Comparison of ENCODE assay signal across 8 cellular contexts in the genomic region with DNA sequence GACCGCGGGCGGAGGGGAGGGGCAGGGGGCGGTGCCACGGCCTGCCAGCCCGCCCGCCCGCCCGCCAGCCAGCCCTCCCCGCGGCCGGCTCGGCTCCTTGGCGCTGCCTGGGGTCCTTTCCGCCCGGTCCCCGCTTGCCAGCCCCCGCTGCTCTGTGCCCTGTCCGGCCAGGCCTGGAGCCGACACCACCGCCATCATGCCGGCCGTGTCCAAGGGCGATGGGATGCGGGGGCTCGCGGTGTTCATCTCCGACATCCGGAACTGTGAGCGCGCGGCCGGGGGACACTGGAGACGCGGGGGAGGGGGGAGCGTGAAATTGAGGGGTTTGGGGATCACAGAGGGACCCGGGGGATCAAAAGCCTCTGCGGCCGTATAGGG. TPM values are rescaled to one million over a fixed set of nuclear protein-coding genes. Genes with fewer than 3 reads are reported as not detected.
DNase-seq lines count a peak whose midpoint lies in the region.

Gene AP2A1, plus strand, starts transcription at position 64 of the 378 bp plus-strand sequence. Its CDS starts 133 bp downstream, at position 197.

- H3K4me1 Mint-ChIP-seq in activated CD4-positive, alpha-beta memory T cell treated with anti-CD3 and anti-CD28 coated beads, Interleukin-2, amount 10 ng/mL, durations not matched to agents 7 days and 5 days: peaks cover 45% of the 10 kb centered on the region

- peak within 1 kb of the TSS; percentile 83 for H3K27ac Mint-ChIP-seq in activated CD4-positive, alpha-beta memory T cell treated with anti-CD3 and anti-CD28 coated beads, Interleukin-2, amount 10 ng/mL, durations not matched to agents 7 days and 5 days

- H3K36me3 Mint-ChIP-seq in activated CD4-positive, alpha-beta memory T cell treated with anti-CD3 and anti-CD28 coated beads, Interleukin-2, amount 10 ng/mL, durations not matched to agents 7 days and 5 days (ENCODE audit: low read depth): peaks cover 7% of the 10 kb centered on the region

- peak within 1 kb of the TSS; percentile 83 for H3K4me3 Mint-ChIP-seq in activated CD4-positive, alpha-beta memory T cell treated with anti-CD3 and anti-CD28 coated beads, Interleukin-2, amount 10 ng/mL, durations not matched to agents 7 days and 5 days

- H3K9me3 Mint-ChIP-seq in activated CD4-positive, alpha-beta memory T cell treated with anti-CD3 and anti-CD28 coated beads, Interleukin-2, amount 10 ng/mL, durations not matched to agents 7 days and 5 days: no peaks in the 10 kb centered on the region

- peak; percentile 31 for DNase-seq in NCI-H345 (lab: John Stamatoyannopoulos, UW)
- DNase-seq in NCI-H345 treated with DMSO at 0.1 percent for 48 hours (lab: John Stamatoyannopoulos, UW; ENCODE audit: unreplicated experiment): no peak
- DNase-seq in activated CD4-positive, alpha-beta memory T cell treated with anti-CD3 and anti-CD28 coated beads, Interleukin-2, amount 10 ng/mL, durations not matched to agents 7 days and 5 days: no peak
- DNase-seq in cardiac septum (ENCODE audit: low spot score): no peak
- DNase-seq in renal cortical epithelial cell (ENCODE audit: low read depth): no peak
- DNase-seq in NCI-H2227 (lab: John Stamatoyannopoulos, UW; ENCODE audit: unreplicated experiment): no peak
- no peak for DNase-seq in NOMO-1 treated with DMSO at 0.1 percent for 48 hours (lab: John Stamatoyannopoulos, UW; ENCODE audit: unreplicated experiment)
- DNase-seq in KBM-7: no peak

- intact Hi-C loops in cardiac septum (cut with DNase I): loop anchor here (5.0 kb wide), 2 partner anchors 45 to 110 kb away; partner anchors contain the start of genes AKT1S1, FUZ and TBC1D17

- no peaks in the 10 kb centered on the region for H3K27me3 Mint-ChIP-seq in activated CD4-positive, alpha-beta memory T cell treated with anti-CD3 and anti-CD28 coated beads, Interleukin-2, amount 10 ng/mL, durations not matched to agents 7 days and 5 days

- in situ Hi-C loops in KBM-7 (cut with MboI; ENCODE audit: low pct_unique_long_range_greater_than_20kb, low sequenced_read_pairs): no loop called here

- CTCF ChIA-PET in activated CD4-positive, alpha-beta memory T cell treated with anti-CD3 and anti-CD28 coated beads, Interleukin-2, amount 10 ng/mL, durations not matched to agents 7 days and 5 days (lab: Charles Lee): interaction anchor here (0.8 to 1.4 kb wide), 5 partner anchors 49 to 102 kb away, joined by 3 to 8 read pairs (median 3); partner anchors contain the start of gene PRMT1

- POLR2A ChIA-PET in activated CD4-positive, alpha-beta memory T cell treated with anti-CD3 and anti-CD28 coated beads, Interleukin-2, amount 10 ng/mL, durations not matched to agents 7 days and 5 days (lab: Charles Lee): interaction anchor here (0.6 to 1.8 kb wide), 8 partner anchors 13 to 258 kb away, joined by 3 to 6 read pairs (median 3); partner anchors contain the start of genes FUZ, MED25 and VRK3

RNA-seq across cellular contexts. Expression of gene AP2A1, which starts in this region (rescaled TPM):
- 10 to 100 TPM; 78.0 to 79.2 TPM for total RNA-seq in activated CD4-positive, alpha-beta memory T cell treated with anti-CD3 and anti-CD28 coated beads, Interleukin-2, amount 10 ng/mL, durations not matched to agents 7 days and 5 days
- 63.9 TPM for total RNA-seq in cardiac septum
- 43.2 and 98.0 TPM in 2 replicates for total RNA-seq in renal cortical epithelial cell
